Comparison of ENCODE assay signal across 12 cellular contexts in genomic region chr22:28978158-28978557, GRCh38.
DNase-seq lines count a peak whose midpoint lies in the region; ATAC-seq, FAIRE-seq and TF ChIP-seq lines count a peak whose summit lies in the region.
"Had no signal": no experiment of that assay in that cellular context is flagged by ENCODE, and none has a peak within 500 bp of the region (broad histone marks: within the 10 kb centered on the region; RNA-seq: fewer than 3 reads in every experiment).

No MANE protein-coding gene starts in this region.

- peaks cover 87% of the 10 kb centered on the region for H3K79me2 ChIP-seq in HepG2 (ENCODE audit: insufficient read depth, low read length)

- in situ Hi-C loops in HepG2 (cut with HindIII; ENCODE audit: extremely low pct_ligation_motif_present, low pct_unique_long_range_greater_than_20kb), result no loop called here

- peak; percentile 9 for DNase-seq in activated CD4-positive, alpha-beta T cell treated with anti-CD3 and anti-CD28 coated beads for 48 hours
- DNase-seq in activated CD4-positive, alpha-beta T cell treated with anti-CD3 and anti-CD28 coated beads, Interleukin-2, amount 50 U/mL, for 48 hours, result no peak
- peak; percentile 35 for DNase-seq in cerebellar cortex (ENCODE audit: low spot score)
- no peak for DNase-seq in HepG2 (ENCODE audit: low spot score)
- peak; percentile 81 for DNase-seq in urothelium cell line (ENCODE audit: low spot score)
- DNase-seq in NCI-H345 (lab: John Stamatoyannopoulos, UW), result no peak
- DNase-seq in DMS153 treated with DMSO at 0.1 percent for 48 hours (lab: John Stamatoyannopoulos, UW; ENCODE audit: unreplicated experiment), result no peak
- DNase-seq: activated CD4-positive, alpha-beta memory T cell treated with anti-CD3 and anti-CD28 coated beads for 36 hours; stimulated activated CD4-positive, alpha-beta T cell treated with anti-CD3 and anti-CD28 coated beads, Interleukin-4, amount 100 ng/mL, for 1 hour had no signal

- no peak for TF ChIP-seq CTCF in HepG2 (CRISPR knock-in tag; IDR thresholded peaks at IDR 0.05)

- TF ChIP-seq EP300 in HepG2 (IDR thresholded peaks at IDR 0.05; ENCODE audit: low read depth in 2 of 2, low read length in 2 of 2), result no peak
- no peak for TF ChIP-seq EP300 in HepG2 (CRISPR knock-in tag; IDR thresholded peaks at IDR 0.05; ENCODE audit: borderline replicate concordance)

- no peak for TF ChIP-seq POLR2A in HepG2 (IDR thresholded peaks at IDR 0.05; ENCODE audit: insufficient read depth in 1 of 2, low read depth in 2 of 2, low read length in 2 of 2)

- CTCF ChIA-PET in HepG2 (lab: Yijun Ruan, JAX; ENCODE audit: low intra/inter-chr PET ratio, low total read pairs), result no interaction called here

- no TSS peak for BruUV-seq in HepG2 (replicated peaks; lab: Mats Ljungman, UMichigan)

- intact Hi-C loops in HepG2 (cut with micrococcal nuclease; ENCODE audit: unreplicated experiment), result no loop called here

- no peak for FAIRE-seq in HepG2 (lab: Jason Lieb, UNC)
- FAIRE-seq in urothelium cell line (lab: Jason Lieb, UNC), result peak; percentile 35
- FAIRE-seq: GM12891, H1 had no signal

- peaks cover 100% of the 10 kb centered on the region for H3K4me1 ChIP-seq in HepG2 (ENCODE audit: insufficient read depth, low read length)

- POLR2A ChIA-PET in HepG2 (lab: Yijun Ruan, JAX), result interaction anchor here (0.6 to 2.5 kb wide), 7 partner anchors 27 to 204 kb away, joined by 3 to 12 read pairs (median 3); no protein-coding TSS in a partner anchor

- peak overlapping the region in 1 of 3 experiments; percentile 51; a peak in 1 of 6 replicates for H3K4me3 ChIP-seq in HepG2 (replicated peaks in 1 of 3; ENCODE audit: insufficient read depth in 1 of 3, low read depth in 2 of 3, low read length in 3 of 3)

- WGBS in HepG2 (ENCODE audit: low lambda C conversion rate), result 41% methylated on average over 6 of the region's 6 CpGs

- no peaks in the 10 kb centered on the region for H4K20me1 ChIP-seq in HepG2 (ENCODE audit: insufficient read depth, low read length)

- H2AFZ ChIP-seq in HepG2 (ENCODE audit: low read length), result no peak overlapping the region

- no peak for ATAC-seq in HepG2
- ATAC-seq in GM21825 (IDR thresholded peaks at IDR 0.05; ENCODE audit: unreplicated experiment), result no peak

- peak overlapping the region; percentile 61 for H3K4me2 ChIP-seq in HepG2 (ENCODE audit: low read depth, low read length)

- H3K9me3 ChIP-seq in HepG2 (ENCODE audit: low read length), result no peaks in the 10 kb centered on the region

- no peak for TF ChIP-seq RAD21 in HepG2 (CRISPR knock-in tag; IDR thresholded peaks at IDR 0.05)

- H3K27ac ChIP-seq in HepG2 (ENCODE audit: extremely low read length, insufficient read depth, low read length), result peak overlapping the region; percentile 87

- H3K9ac ChIP-seq in HepG2 (ENCODE audit: insufficient read depth, low read depth, low read length), result peak overlapping the region; percentile 52

- peaks cover 0 to 2% of the 10 kb centered on the region in 2 experiments; a peak in 2 of 5 replicates for H3K36me3 ChIP-seq in HepG2 (replicated peaks in 1 of 2; ENCODE audit: control insufficient read depth in 1 of 2, insufficient read depth in 2 of 2, low read length in 2 of 2)

- H3K27me3 ChIP-seq in HepG2 (ENCODE audit: control insufficient read depth in 1 of 2, insufficient read depth in 2 of 2, low read length in 2 of 2), result no peaks in the 10 kb centered on the region

TF ChIP-seq in HepG2, 621 proteins besides CTCF, POLR2A, EP300 and RAD21:
- TF ChIP-seq GTF2F1 (IDR thresholded peaks at IDR 0.05; ENCODE audit: low read length) (no peak), ESRRA (CRISPR knock-in tag; IDR thresholded peaks at IDR 0.05; ENCODE audit: low read depth) (no peak), HNRNPUL1 (IDR thresholded peaks at IDR 0.05; ENCODE audit: low read depth, low read length) (no peak), FOSL2 (CRISPR knock-in tag; IDR thresholded peaks at IDR 0.05) (peak; percentile 53), REST (IDR thresholded peaks at IDR 0.05; ENCODE audit: borderline replicate concordance in 1 of 2, low read depth in 1 of 2, low read length in 2 of 2) (no peak), RBM22 (optimal IDR thresholded peaks at IDR 0.05; ENCODE audit: low read length) (peak; percentile 51), ZSCAN20 (CRISPR knock-in tag; IDR thresholded peaks at IDR 0.05; ENCODE audit: borderline replicate concordance) (no peak), ZNF263 (CRISPR knock-in tag; IDR thresholded peaks at IDR 0.05) (no peak), ZNF784 (CRISPR knock-in tag; IDR thresholded peaks at IDR 0.05; ENCODE audit: borderline replicate concordance) (0 out of 2 replicates have a peak, but pooled peaks have one; percentile 2)

Comparison
In these comparisons a context has a peak if more than half of its experiments do, and no peak if none do; other contexts are left out.
1. DNase-seq: peak in activated CD4-positive, alpha-beta T cell treated with anti-CD3 and anti-CD28 coated beads for 48 hours (single experiment), cerebellar cortex (single experiment) and urothelium cell line (single experiment); none in activated CD4-positive, alpha-beta T cell treated with anti-CD3 and anti-CD28 coated beads, Interleukin-2, amount 50 U/mL, for 48 hours (0 of 2), HepG2 (single experiment), NCI-H345 (single experiment) and DMS153 treated with DMSO at 0.1 percent for 48 hours (single experiment).